ENCODE assay signal across 28 cellular contexts in the genomic region with DNA sequence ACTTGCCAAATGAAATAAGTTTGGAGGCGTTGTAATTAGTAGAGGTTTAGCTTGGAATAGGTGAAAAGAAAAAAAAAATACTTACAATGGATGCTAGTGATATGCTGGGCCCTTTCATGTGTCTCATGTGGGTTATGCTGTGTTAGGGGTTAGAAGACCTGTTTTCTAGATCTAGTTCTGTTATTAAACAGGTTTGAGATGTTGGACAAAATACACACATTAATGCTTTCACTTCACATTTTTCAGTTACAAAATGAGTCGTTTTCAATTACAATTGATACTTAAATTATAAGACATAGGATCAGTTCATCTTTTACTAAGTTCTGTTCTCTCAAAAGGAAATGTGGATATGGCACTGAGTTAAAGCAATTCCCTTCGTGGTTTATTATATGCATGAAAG.
"Had no signal": no experiment of that assay in that cellular context is flagged by ENCODE, and none has a peak within 500 bp of the region (broad histone marks: within the 10 kb centered on the region; RNA-seq: fewer than 3 reads in every experiment).

No MANE protein-coding gene starts in this region.

- H3K9me3 ChIP-seq: colonic mucosa, esophagus muscularis mucosa, left ventricle myocardium inferior, sigmoid colon, stomach, suprapubic skin, tibial nerve had no signal

- FAIRE-seq: bronchial epithelial cell, frontal cortex, urothelium cell line had no signal

- H3K27me3 ChIP-seq: colonic mucosa, esophagus muscularis mucosa, sigmoid colon, stomach, suprapubic skin, tibial nerve had no signal

- H3K27ac ChIP-seq: colonic mucosa, dorsolateral prefrontal cortex, esophagus muscularis mucosa, left ventricle myocardium inferior, sigmoid colon, stomach, suprapubic skin, tibial nerve had no signal

- H3K36me3 Mint-ChIP-seq: activated naive CD8-positive, alpha-beta T cell treated with anti-CD3 and anti-CD28 coated beads, Interleukin-2, amount 10 ng/mL, durations not matched to agents 7 days and 5 days; mesothelial cell of epicardium; natural killer cell treated with Interleukin-12 subunit alpha and Interleukin-12 subunit beta and Interleukin-15 and Interleukin-18, amount 100 ng/mL, for 72 hours; stimulated activated memory B cell treated with anti-CD40 and anti-IgM and Interleukin-4, amounts not matched to agents 10 μg/mL and 1 μg/mL and 100 μg/mL, for 72 hours had no signal

- H3K4me3 ChIP-seq: colonic mucosa, dorsolateral prefrontal cortex, esophagus muscularis mucosa, left ventricle myocardium inferior, sigmoid colon, smooth muscle cell, stomach, suprapubic skin, tibial nerve had no signal

- H3K9me3 Mint-ChIP-seq: activated CD4-positive, alpha-beta memory T cell treated with anti-CD3 and anti-CD28 coated beads for 36 hours; activated naive CD8-positive, alpha-beta T cell treated with anti-CD3 and anti-CD28 coated beads, Interleukin-2, amount 10 ng/mL, durations not matched to agents 7 days and 5 days; activated T-cell treated with anti-CD3 and anti-CD28 coated beads, Interleukin-2, amount 50 U/mL, for 72 hours; natural killer cell treated with Interleukin-12 subunit alpha and Interleukin-12 subunit beta and Interleukin-15 and Interleukin-18, amount 100 ng/mL, for 72 hours had no signal

- H3K4me1 ChIP-seq: colonic mucosa, esophagus muscularis mucosa, left ventricle myocardium inferior, sigmoid colon, stomach, suprapubic skin, tibial nerve had no signal

- H3K36me3 ChIP-seq: colonic mucosa, esophagus muscularis mucosa, left ventricle myocardium inferior, sigmoid colon, stomach, suprapubic skin, tibial nerve had no signal

- H3K4me1 Mint-ChIP-seq: activated B cell treated with CpG ODN at 0.5 μM for 24 hours; activated CD4-positive, alpha-beta T cell treated with anti-CD3 and anti-CD28 coated beads for 36 hours; activated naive CD8-positive, alpha-beta T cell treated with anti-CD3 and anti-CD28 coated beads, Interleukin-2, amount 10 ng/mL, durations not matched to agents 7 days and 5 days; mesothelial cell of epicardium; stimulated activated memory B cell treated with anti-CD40 and anti-IgM and Interleukin-4, amounts not matched to agents 10 μg/mL and 1 μg/mL and 100 μg/mL, for 72 hours had no signal

- DNase-seq: activated B cell treated with CpG ODN at 0.5 μM for 24 hours; activated CD4-positive, alpha-beta memory T cell treated with anti-CD3 and anti-CD28 coated beads for 36 hours; activated CD4-positive, alpha-beta T cell treated with anti-CD3 and anti-CD28 coated beads for 36 hours; activated effector memory CD4-positive, alpha-beta T cell treated with Interleukin-2 at 50 U/mL for 16 hours; activated naive CD4-positive, alpha-beta T cell treated with anti-CD3 and anti-CD28 coated beads for 36 hours; activated naive CD8-positive, alpha-beta T cell treated with anti-CD3 and anti-CD28 coated beads, Interleukin-2, amount 10 ng/mL, durations not matched to agents 7 days and 5 days; activated T-cell treated with anti-CD3 and anti-CD28 coated beads, Interleukin-2, amount 50 U/mL, for 72 hours; amniotic stem cell; colonic mucosa; dorsolateral prefrontal cortex; hippocampal formation; kidney glomerular epithelial cell; left ventricle myocardium inferior; retina; sigmoid colon; stimulated activated CD4-positive, alpha-beta T cell treated with anti-CD3 and anti-CD28 coated beads, Interleukin-15, amount 100 ng/mL, for 24 hours; stomach had no signal

- ATAC-seq: activated CD4-positive, alpha-beta T cell treated with anti-CD3 and anti-CD28 coated beads for 36 hours; activated T-cell treated with anti-CD3 and anti-CD28 coated beads, Interleukin-2, amount 50 U/mL, for 72 hours; natural killer cell treated with Interleukin-12 subunit alpha and Interleukin-12 subunit beta and Interleukin-15 and Interleukin-18, amount 100 ng/mL, for 72 hours; stimulated activated memory B cell treated with anti-CD40 and anti-IgM and Interleukin-4, amounts not matched to agents 10 μg/mL and 1 μg/mL and 100 μg/mL, for 72 hours had no signal

- H3K27me3 Mint-ChIP-seq: activated B cell treated with CpG ODN at 0.5 μM for 24 hours; progenitor cell of endocrine pancreas; stimulated activated memory B cell treated with anti-CD40 and anti-IgM and Interleukin-4, amounts not matched to agents 10 μg/mL and 1 μg/mL and 100 μg/mL, for 72 hours had no signal

- H3K4me3 Mint-ChIP-seq: activated B cell treated with CpG ODN at 0.5 μM for 24 hours; activated CD4-positive, alpha-beta memory T cell treated with anti-CD3 and anti-CD28 coated beads for 36 hours; activated CD4-positive, alpha-beta T cell treated with anti-CD3 and anti-CD28 coated beads for 36 hours; activated naive CD4-positive, alpha-beta T cell treated with anti-CD3 and anti-CD28 coated beads for 36 hours; activated naive CD8-positive, alpha-beta T cell treated with anti-CD3 and anti-CD28 coated beads, Interleukin-2, amount 10 ng/mL, durations not matched to agents 7 days and 5 days; activated T-cell treated with anti-CD3 and anti-CD28 coated beads, Interleukin-2, amount 50 U/mL, for 72 hours; mesothelial cell of epicardium; natural killer cell treated with Interleukin-12 subunit alpha and Interleukin-12 subunit beta and Interleukin-15 and Interleukin-18, amount 100 ng/mL, for 72 hours; stimulated activated memory B cell treated with anti-CD40 and anti-IgM and Interleukin-4, amounts not matched to agents 10 μg/mL and 1 μg/mL and 100 μg/mL, for 72 hours had no signal

- H3K4me2 ChIP-seq: smooth muscle cell had no signal
